Comparison of ENCODE assay signal across 9 cellular contexts in genomic region chr16:75648265-75649076, GRCh38. TPM values are rescaled to one million over a fixed set of nuclear protein-coding genes. Genes with fewer than 3 reads are reported as not detected.
DNase-seq lines count a peak whose midpoint lies in the region; ATAC-seq, FAIRE-seq and TF ChIP-seq lines count a peak whose summit lies in the region.
"Had no signal": no experiment of that assay in that cellular context is flagged by ENCODE, and none has a peak within 500 bp of the region (broad histone marks: within the 10 kb centered on the region; RNA-seq: fewer than 3 reads in every experiment).

No MANE protein-coding gene starts in this region.

- peak overlapping the region; percentile 99 for H3K4me2 ChIP-seq in endothelial cell of umbilical vein (ENCODE audit: insufficient read depth, low read length)

- peaks cover 6% of the 10 kb centered on the region for H4K20me1 ChIP-seq in endothelial cell of umbilical vein (replicated peaks; ENCODE audit: control insufficient read depth, extremely low read depth, insufficient read depth, low read length)

- peaks cover 72% of the 10 kb centered on the region for H3K4me1 Mint-ChIP-seq in CD8-positive, alpha-beta T cell (ENCODE audit: low read depth)

- peaks cover 5% of the 10 kb centered on the region for H3K36me3 ChIP-seq in CD8-positive, alpha-beta T cell (ENCODE audit: insufficient read depth, low read length)
- peaks cover 0 to 3% of the 10 kb centered on the region in 2 experiments for H3K36me3 ChIP-seq in endothelial cell of umbilical vein (ENCODE audit: control insufficient read depth in 2 of 2, extremely low read depth in 1 of 2, insufficient read depth in 2 of 2, low read length in 2 of 2)

- ATAC-seq in CD8-positive, alpha-beta T cell, result peak; percentile 49
- ATAC-seq in GM19452 (IDR thresholded peaks at IDR 0.05; ENCODE audit: unreplicated experiment) (peak; percentile 28), HG03571 (IDR thresholded peaks at IDR 0.05; ENCODE audit: unreplicated experiment) (peak; percentile 34)

- H3K4me1 ChIP-seq in CD8-positive, alpha-beta T cell (ENCODE audit: insufficient read depth, low read length), result peaks cover 60% of the 10 kb centered on the region
- peaks cover 32% of the 10 kb centered on the region for H3K4me1 ChIP-seq in endothelial cell of umbilical vein (ENCODE audit: control insufficient read depth, extremely low read depth, insufficient read depth, low read length)

- H3K79me2 ChIP-seq in endothelial cell of umbilical vein (ENCODE audit: control insufficient read depth, insufficient read depth, low read length), result peaks cover 92% of the 10 kb centered on the region

- peak overlapping the region; percentile 66 for H2AFZ ChIP-seq in endothelial cell of umbilical vein (ENCODE audit: low read depth, low read length)

- no peak for TF ChIP-seq CTCF in CD8-positive, alpha-beta T cell (IDR thresholded peaks at IDR 0.05)
- TF ChIP-seq CTCF in endothelial cell of umbilical vein (IDR thresholded peaks at IDR 0.05; ENCODE audit: extremely low read depth in 1 of 2, insufficient read depth in 1 of 2, low read depth in 1 of 2, low read length in 2 of 2), result no peak

- no peaks in the 10 kb centered on the region for H3K9me3 Mint-ChIP-seq in CD8-positive, alpha-beta T cell

- TSS peak; percentile 29 for BruUV-seq in endothelial cell of umbilical vein (replicated peaks; lab: Mats Ljungman, UMichigan)

- TF ChIP-seq POLR2A in endothelial cell of umbilical vein (IDR thresholded peaks at IDR 0.05; ENCODE audit: low read depth, low read length), result peak; percentile 54

- H3K27me3 ChIP-seq in CD8-positive, alpha-beta T cell (ENCODE audit: insufficient read depth, low read length), result no peaks in the 10 kb centered on the region
- H3K27me3 ChIP-seq in endothelial cell of umbilical vein (ENCODE audit: control insufficient read depth in 2 of 2, insufficient read depth in 2 of 2, low read length in 2 of 2), result no peaks in the 10 kb centered on the region

- H3K9me3 ChIP-seq in CD8-positive, alpha-beta T cell (ENCODE audit: low read length), result no peaks in the 10 kb centered on the region
- H3K9me3 ChIP-seq in endothelial cell of umbilical vein (replicated peaks; ENCODE audit: control insufficient read depth, insufficient read depth, low read length), result no peaks in the 10 kb centered on the region

- POLR2A ChIA-PET in CD8-positive, alpha-beta T cell (lab: Charles Lee), result interaction anchor here (0.6 to 5.5 kb wide), 25 partner anchors 8 to 1543 kb away, joined by 3 to 109 read pairs (median 6); partner anchors contain the start of genes ADAT1, CFDP1, GABARAPL2 and MLKL
- POLR2A ChIA-PET in endothelial cell of umbilical vein (lab: Charles Lee), result interaction anchor here (1.3 to 1.5 kb wide), 3 partner anchors 26 to 185 kb away, joined by 4 to 12 read pairs (median 10); partner anchors contain the start of gene ADAT1

- dilution Hi-C loops in endothelial cell of umbilical vein (cut with MboI; ENCODE audit: extremely low pct_ligation_motif_present, low sequenced_read_pairs), result no loop called here

- intact Hi-C loops in CD8-positive, alpha-beta T cell (cut with DNase I, micrococcal nuclease), result loop anchor here (1.0 to 5.0 kb wide), 11 partner anchors 38 to 1544 kb away; partner anchors contain the start of genes ZFP1 (in 2 of the 2), GABARAPL2 (in 1 of the 2), GLG1 (in 1 of the 2) and MON1B (in 1 of the 2)
- intact Hi-C loops in endothelial cell of umbilical vein (cut with micrococcal nuclease), result loop anchor here (1.0 to 5.0 kb wide), 4 partner anchors 131 to 1542 kb away; partner anchors contain the start of gene TMEM170A

- peak overlapping the region; percentile 89 for H3K27ac ChIP-seq in CD8-positive, alpha-beta T cell (ENCODE audit: low read depth, low read length)
- peak overlapping the region; percentile 67 for H3K27ac ChIP-seq in endothelial cell of umbilical vein (ENCODE audit: insufficient read depth, low read depth, low read length)

- H3K36me3 Mint-ChIP-seq in CD8-positive, alpha-beta T cell, result peaks cover 55% of the 10 kb centered on the region

- DNase-seq in CD8-positive, alpha-beta T cell, result peak; percentile 73 to 91 (median 88)
- DNase-seq in NOMO-1 treated with DMSO at 0.1 percent for 48 hours (lab: John Stamatoyannopoulos, UW; ENCODE audit: unreplicated experiment) (peak; percentile 65), endothelial cell of umbilical vein (ENCODE audit: low read depth, low spot score) (peak; percentile 83), middle frontal gyrus (ENCODE audit: extremely low spot score, low spot score) (peak; percentile 57)
- peak; percentile 87 for DNase-seq in activated CD8-positive, alpha-beta memory T cell treated with anti-CD3 and anti-CD28 coated beads, Interleukin-2, amount 50 U/mL, for 4 hours
- peak; percentile 63 to 77 for DNase-seq in stimulated activated CD8-positive, alpha-beta memory T cell treated with anti-CD3 and anti-CD28 coated beads, Interleukin-2, amount 100 ng/mL, for 1 hour (ENCODE audit: low read depth in 2 of 2)

- peak overlapping the region; percentile 94 for H3K9ac ChIP-seq in endothelial cell of umbilical vein (replicated peaks; ENCODE audit: extremely low read depth, insufficient read depth, low read length)

- CTCF ChIA-PET in CD8-positive, alpha-beta T cell (lab: Charles Lee), result interaction anchor here (1.0 to 3.6 kb wide), 10 partner anchors 16 to 215 kb away, joined by 3 to 18 read pairs (median 5); partner anchors contain the start of genes ADAT1, CFDP1 and TMEM170A
- CTCF ChIA-PET in endothelial cell of umbilical vein (lab: Charles Lee), result interaction anchor here (1.0 to 3.5 kb wide), 3 partner anchors 26 to 115 kb away, joined by 4 to 14 read pairs (median 8); partner anchors contain the start of gene ADAT1

- FAIRE-seq in endothelial cell of umbilical vein (lab: Jason Lieb, UNC), result peak; percentile 89

- peak overlapping the region; percentile 96 for H3K27ac Mint-ChIP-seq in CD8-positive, alpha-beta T cell

- peak overlapping the region; percentile 100 for H3K4me3 Mint-ChIP-seq in CD8-positive, alpha-beta T cell

- H3K27me3 Mint-ChIP-seq in CD8-positive, alpha-beta T cell (ENCODE audit: low read depth), result no peaks in the 10 kb centered on the region

- H3K9me1 ChIP-seq in endothelial cell of umbilical vein (replicated peaks; ENCODE audit: control insufficient read depth, extremely low read depth, insufficient read depth, low read length), result no peaks in the 10 kb centered on the region

- H3K4me3 ChIP-seq in CD8-positive, alpha-beta T cell (ENCODE audit: low read depth, low read length), result peak overlapping the region; percentile 72
- H3K4me3 ChIP-seq in endothelial cell of umbilical vein (replicated peaks in 1 of 3; ENCODE audit: insufficient read depth in 1 of 3, low read depth in 1 of 3, low read length in 3 of 3), result peak overlapping the region; percentile 95 to 98 (median 98)

RNA-seq across cellular contexts. Expression of gene TERF2IP, which starts 0.9 kb away (rescaled TPM):
- 100 to 1,000 TPM; 107 to 112 TPM for total RNA-seq in CD8-positive, alpha-beta T cell
- 40.7 and 41.5 TPM in 2 replicates for total RNA-seq in endothelial cell of umbilical vein
- 17.3 and 19.0 TPM in 2 replicates for polyA plus RNA-seq in endothelial cell of umbilical vein
- 23.6 and 25.3 TPM in 2 replicates for polyA plus RNA-seq in endothelial cell of umbilical vein (2011; cell fraction: cytosol; rRNA removed)
- polyA plus RNA-seq in endothelial cell of umbilical vein (2011; cell fraction: nucleus; rRNA removed), result 15.0 and 22.1 TPM in 2 replicates
- polyA plus RNA-seq in endothelial cell of umbilical vein (2012), result 48.8 and 49.3 TPM in 2 replicates
- 8.0 and 9.7 TPM in 2 replicates for polyA minus RNA-seq in endothelial cell of umbilical vein
- polyA minus RNA-seq in endothelial cell of umbilical vein (2011; cell fraction: cytosol; rRNA and poly(A)+ RNA removed), result 11.8 TPM
- 11.5 and 11.9 TPM in 2 replicates for polyA minus RNA-seq in endothelial cell of umbilical vein (2011; cell fraction: nucleus; rRNA and poly(A)+ RNA removed)

RNA-seq across cellular contexts. Expression of gene KARS1, which starts 1.0 kb away (rescaled TPM):
- total RNA-seq in CD8-positive, alpha-beta T cell, result 100 to 1,000 TPM; 162 to 168 TPM
- 137 and 146 TPM in 2 replicates for total RNA-seq in endothelial cell of umbilical vein
- 70.4 and 83.3 TPM in 2 replicates for polyA plus RNA-seq in endothelial cell of umbilical vein
- polyA plus RNA-seq in endothelial cell of umbilical vein (2011; cell fraction: cytosol; rRNA removed), result 124 and 136 TPM in 2 replicates
- 97.3 and 108 TPM in 2 replicates for polyA plus RNA-seq in endothelial cell of umbilical vein (2011; cell fraction: nucleus; rRNA removed)
- polyA plus RNA-seq in endothelial cell of umbilical vein (2012), result 149 and 166 TPM in 2 replicates
- 103 and 105 TPM in 2 replicates for polyA minus RNA-seq in endothelial cell of umbilical vein
- 74.8 TPM for polyA minus RNA-seq in endothelial cell of umbilical vein (2011; cell fraction: cytosol; rRNA and poly(A)+ RNA removed)
- polyA minus RNA-seq in endothelial cell of umbilical vein (2011; cell fraction: nucleus; rRNA and poly(A)+ RNA removed), result 42.7 and 67.9 TPM in 2 replicates

RNA-seq across cellular contexts. Expression of gene ADAT1, which starts 25.4 kb away (rescaled TPM):
- total RNA-seq in CD8-positive, alpha-beta T cell, result 10 to 100 TPM; 44.4 to 47.6 TPM
- 56.6 and 57.9 TPM in 2 replicates for total RNA-seq in endothelial cell of umbilical vein
- 27.2 and 33.2 TPM in 2 replicates for polyA plus RNA-seq in endothelial cell of umbilical vein
- polyA plus RNA-seq in endothelial cell of umbilical vein (2011; cell fraction: cytosol; rRNA removed), result 30.7 and 33.5 TPM in 2 replicates
- 44.5 and 47.6 TPM in 2 replicates for polyA plus RNA-seq in endothelial cell of umbilical vein (2011; cell fraction: nucleus; rRNA removed)
- polyA plus RNA-seq in endothelial cell of umbilical vein (2012), result 37.1 and 46.7 TPM in 2 replicates
- polyA minus RNA-seq in endothelial cell of umbilical vein, result 40.2 and 49.1 TPM in 2 replicates
- 29.3 TPM for polyA minus RNA-seq in endothelial cell of umbilical vein (2011; cell fraction: cytosol; rRNA and poly(A)+ RNA removed)
- polyA minus RNA-seq in endothelial cell of umbilical vein (2011; cell fraction: nucleus; rRNA and poly(A)+ RNA removed), result 35.5 and 40.9 TPM in 2 replicates

RNA-seq across cellular contexts. Expression of gene CPHXL2, which starts 28.3 kb away (rescaled TPM):
- total RNA-seq in CD8-positive, alpha-beta T cell, result not detected
- not detected in 2 replicates for total RNA-seq in endothelial cell of umbilical vein
- polyA plus RNA-seq in endothelial cell of umbilical vein, result not detected in 2 replicates
- polyA plus RNA-seq in endothelial cell of umbilical vein (2011; cell fraction: cytosol; rRNA removed), result not detected in 2 replicates
- polyA plus RNA-seq in endothelial cell of umbilical vein (2011; cell fraction: nucleus; rRNA removed), result not detected in 2 replicates
- not detected in 2 replicates for polyA plus RNA-seq in endothelial cell of umbilical vein (2012)
- polyA minus RNA-seq in endothelial cell of umbilical vein, result not detected in 2 replicates
- not detected for polyA minus RNA-seq in endothelial cell of umbilical vein (2011; cell fraction: cytosol; rRNA and poly(A)+ RNA removed)
- not detected in 2 replicates for polyA minus RNA-seq in endothelial cell of umbilical vein (2011; cell fraction: nucleus; rRNA and poly(A)+ RNA removed)
- total RNA-seq: pulmonary artery endothelial cell had no signal

RNA-seq across cellular contexts. Expression of gene DUXB, which starts 52.8 kb away (rescaled TPM):
- total RNA-seq in CD8-positive, alpha-beta T cell, result not detected
- total RNA-seq in endothelial cell of umbilical vein, result not detected in 2 replicates
- not detected in 2 replicates for polyA plus RNA-seq in endothelial cell of umbilical vein
- not detected in 2 replicates for polyA plus RNA-seq in endothelial cell of umbilical vein (2011; cell fraction: cytosol; rRNA removed)
- polyA plus RNA-seq in endothelial cell of umbilical vein (2011; cell fraction: nucleus; rRNA removed), result not detected in 2 replicates
- not detected in 2 replicates for polyA plus RNA-seq in endothelial cell of umbilical vein (2012)
- polyA minus RNA-seq in endothelial cell of umbilical vein, result not detected in 2 replicates
- polyA minus RNA-seq in endothelial cell of umbilical vein (2011; cell fraction: cytosol; rRNA and poly(A)+ RNA removed), result not detected
- not detected in 2 replicates for polyA minus RNA-seq in endothelial cell of umbilical vein (2011; cell fraction: nucleus; rRNA and poly(A)+ RNA removed)
- total RNA-seq: pulmonary artery endothelial cell had no signal

Comparison
In these comparisons a context has a peak if more than half of its experiments do, and no peak if none do; other contexts are left out.
1. Peak in every context shown above with its lines: DNase-seq, ATAC-seq, H3K4me3 ChIP-seq and H3K27ac ChIP-seq.